ENCODE assay signal across 13 cellular contexts in genomic region chr7:40234666-40235065, GRCh38.
DNase-seq lines count a peak whose midpoint lies in the region; ATAC-seq and TF ChIP-seq lines count a peak whose summit lies in the region.
"Had no signal": no experiment of that assay in that cellular context is flagged by ENCODE, and none has a peak within 500 bp of the region (broad histone marks: within the 10 kb centered on the region; RNA-seq: fewer than 3 reads in every experiment).

No MANE protein-coding gene starts in this region.

- H3K4ac ChIP-seq in mesenchymal stem cell (ENCODE audit: low read depth in 1 of 2, low read length in 2 of 2) = no peak overlapping the region

- no peak for ATAC-seq in psoas muscle
- ATAC-seq: CD8-positive, alpha-beta T cell had no signal

- H3K23ac ChIP-seq in mesenchymal stem cell (ENCODE audit: low read length in 2 of 2) = no peak overlapping the region

- H2AFZ ChIP-seq in KMS-11 (ENCODE audit: low read depth) (peak overlapping the region; percentile 51), OCI-LY7 (ENCODE audit: low read length) (peak overlapping the region; percentile 53; the same call in 1 of the 2 replicates), mesenchymal stem cell (ENCODE audit: low read depth, low read length) (no peak overlapping the region)

- H3K36me3 ChIP-seq in KMS-11 (ENCODE audit: insufficient read depth) = no peaks in the 10 kb centered on the region
- no peaks in the 10 kb centered on the region for H3K36me3 ChIP-seq in OCI-LY7 (ENCODE audit: insufficient read depth, low read length)
- H3K36me3 ChIP-seq in mesenchymal stem cell (ENCODE audit: control insufficient read depth in 1 of 2, insufficient read depth in 2 of 2, low read depth in 1 of 2, low read length in 2 of 2) = no peaks in the 10 kb centered on the region
- no peaks in the 10 kb centered on the region for H3K36me3 ChIP-seq in transverse colon
- no peaks in the 10 kb centered on the region for H3K36me3 ChIP-seq in psoas muscle (ENCODE audit: insufficient read depth in 1 of 2, low read depth in 1 of 2)
- no peaks in the 10 kb centered on the region for H3K36me3 ChIP-seq in WERI-Rb-1
- H3K36me3 ChIP-seq: BLaER1 treated with 17β-estradiol and CSF1 and Interleukin-3, amounts not matched to agents 10 nM and 100 nM had no signal

- H4K8ac ChIP-seq in mesenchymal stem cell (ENCODE audit: low read length) = no peak overlapping the region

- H4K91ac ChIP-seq in mesenchymal stem cell (ENCODE audit: low read length) = no peak overlapping the region

- no peak overlapping the region for H2BK15ac ChIP-seq in mesenchymal stem cell (ENCODE audit: low read depth, poor library complexity, severe bottlenecking)

- intact Hi-C loops in OCI-LY7 (cut with micrococcal nuclease; ENCODE audit: unreplicated experiment) (loop anchor here (2.0 to 5.0 kb wide), 2 partner anchors 370 to 1473 kb away; no protein-coding TSS in a partner anchor), transverse colon (cut with DNase I; ENCODE audit: low total_unique reads) (no loop called here), psoas muscle (cut with DNase I) (no loop called here)
- intact Hi-C loops in activated CD4-positive, alpha-beta T cell treated with anti-CD3 and anti-CD28 coated beads, Interleukin-2, amount 10 ng/mL, durations not matched to agents 24 days and 14 days (cut with micrococcal nuclease) = loop anchor here (10.0 kb wide), 1 partner anchor 1470 kb away; the partner anchor contains the start of gene INHBA

- H4K20me1 ChIP-seq in KMS-11 (ENCODE audit: insufficient read depth) (no peaks in the 10 kb centered on the region), OCI-LY7 (ENCODE audit: insufficient read depth, low read length) (no peaks in the 10 kb centered on the region)
- H4K20me1 ChIP-seq: BLaER1 treated with 17β-estradiol and CSF1 and Interleukin-3, amounts not matched to agents 10 nM and 100 nM had no signal

- TF ChIP-seq POLR2A in transverse colon (IDR thresholded peaks at IDR 0.05) = no peak

- H2BK12ac ChIP-seq in mesenchymal stem cell (ENCODE audit: low read length in 2 of 2) = no peak overlapping the region

- H3K9me2 ChIP-seq in OCI-LY7 (ENCODE audit: insufficient read depth, low read length) = no peaks in the 10 kb centered on the region

- H3K9ac ChIP-seq in KMS-11 = no peak overlapping the region
- H3K9ac ChIP-seq in mesenchymal stem cell (ENCODE audit: low read length) = no peak overlapping the region
- H3K9ac ChIP-seq: BLaER1 treated with 17β-estradiol and CSF1 and Interleukin-3, amounts not matched to agents 10 nM and 100 nM had no signal

- CTCF ChIA-PET in OCI-LY7 (lab: Charles Lee; ENCODE audit: unreplicated experiment) = no interaction called here

- no peaks in the 10 kb centered on the region for H3K9me3 Mint-ChIP-seq in activated CD4-positive, alpha-beta T cell treated with anti-CD3 and anti-CD28 coated beads, Interleukin-2, amount 10 ng/mL, durations not matched to agents 24 days and 14 days
- H3K9me3 Mint-ChIP-seq: CD8-positive, alpha-beta T cell; H9 had no signal

- BruUV-seq in OCI-LY7 (replicated peaks; lab: Mats Ljungman, UMichigan) = no TSS peak

- 100% methylated on average over 2 of the region's 8 CpGs for WGBS in mesenchymal stem cell
- WGBS in transverse colon (ENCODE audit: low coverage in 1 of 2), 2 donors = 95 to 98% methylated on average over 8 of the region's 8 CpGs
- 94 to 98% (median 94%) methylated on average over 8 of the region's 8 CpGs for WGBS in psoas muscle, 3 donors

- no peak for TF ChIP-seq EP300 in transverse colon (IDR thresholded peaks at IDR 0.05; ENCODE audit: low read depth)

- H3K4me1 ChIP-seq in KMS-11 (ENCODE audit: low read depth, poor library complexity, severe bottlenecking) = peaks cover 29% of the 10 kb centered on the region
- peaks cover 16% of the 10 kb centered on the region for H3K4me1 ChIP-seq in OCI-LY7 (ENCODE audit: insufficient read depth, low read length, poor library complexity, severe bottlenecking)
- H3K4me1 ChIP-seq in mesenchymal stem cell (ENCODE audit: control insufficient read depth, insufficient read depth, low read depth, low read length) = no peaks in the 10 kb centered on the region
- peaks cover 0 to 22% (median 8%) of the 10 kb centered on the region in 4 donors for H3K4me1 ChIP-seq in transverse colon
- H3K4me1 ChIP-seq in psoas muscle = no peaks in the 10 kb centered on the region

- H3K4me3 Mint-ChIP-seq in activated CD4-positive, alpha-beta T cell treated with anti-CD3 and anti-CD28 coated beads, Interleukin-2, amount 10 ng/mL, durations not matched to agents 24 days and 14 days = no peak overlapping the region
- H3K4me3 Mint-ChIP-seq: B cell; CD8-positive, alpha-beta T cell; H9 had no signal

- no peaks in the 10 kb centered on the region for H3K27me3 Mint-ChIP-seq in activated CD4-positive, alpha-beta T cell treated with anti-CD3 and anti-CD28 coated beads, Interleukin-2, amount 10 ng/mL, durations not matched to agents 24 days and 14 days
- H3K27me3 Mint-ChIP-seq: B cell had no signal

- no peaks in the 10 kb centered on the region for H3K36me3 Mint-ChIP-seq in activated CD4-positive, alpha-beta T cell treated with anti-CD3 and anti-CD28 coated beads, Interleukin-2, amount 10 ng/mL, durations not matched to agents 24 days and 14 days (ENCODE audit: low read depth)
- H3K36me3 Mint-ChIP-seq: CD8-positive, alpha-beta T cell had no signal

- peak overlapping the region; percentile 46 for H3K27ac ChIP-seq in KMS-11
- peak overlapping the region; percentile 38 for H3K27ac ChIP-seq in OCI-LY7 (ENCODE audit: low read depth, low read length, poor library complexity, severe bottlenecking)
- no peak overlapping the region for H3K27ac ChIP-seq in mesenchymal stem cell (ENCODE audit: low read length, poor library complexity, severe bottlenecking)
- H3K27ac ChIP-seq in transverse colon = peak overlapping the region in 3 of 4 donors; percentile 40 to 62 (median 56)
- H3K27ac ChIP-seq in psoas muscle = no peak overlapping the region
- no peak overlapping the region for H3K27ac ChIP-seq in WERI-Rb-1
- H3K27ac ChIP-seq: BLaER1 treated with 17β-estradiol and CSF1 and Interleukin-3, amounts not matched to agents 10 nM and 100 nM had no signal

- peak overlapping the region in 1 of 2 experiments; percentile 30 for H3K18ac ChIP-seq in mesenchymal stem cell (ENCODE audit: low read depth in 1 of 2, low read length in 2 of 2)

- H3K27me3 ChIP-seq in KMS-11 (ENCODE audit: insufficient read depth, low read depth) (no peaks in the 10 kb centered on the region), mesenchymal stem cell (ENCODE audit: control insufficient read depth in 1 of 2, insufficient read depth in 1 of 2, low read length in 2 of 2) (no peaks in the 10 kb centered on the region), transverse colon (no peaks in the 10 kb centered on the region), psoas muscle (ENCODE audit: insufficient read depth in 3 of 3, low read length in 2 of 3) (no peaks in the 10 kb centered on the region), WERI-Rb-1 (ENCODE audit: insufficient read depth, low read depth, severe bottlenecking) (no peaks in the 10 kb centered on the region)
- H3K27me3 ChIP-seq: BLaER1 treated with 17β-estradiol and CSF1 and Interleukin-3, amounts not matched to agents 10 nM and 100 nM had no signal

- no peaks in the 10 kb centered on the region for H3K4me1 Mint-ChIP-seq in activated CD4-positive, alpha-beta T cell treated with anti-CD3 and anti-CD28 coated beads, Interleukin-2, amount 10 ng/mL, durations not matched to agents 24 days and 14 days

- H3K4me2 ChIP-seq in KMS-11 (peak overlapping the region; percentile 61), OCI-LY7 (ENCODE audit: low read length) (peak overlapping the region; percentile 5; the same call in 1 of the 2 replicates), mesenchymal stem cell (ENCODE audit: low read length, poor library complexity, severe bottlenecking) (no peak overlapping the region)

- H2BK120ac ChIP-seq in mesenchymal stem cell (ENCODE audit: low read depth, low read length) = no peak overlapping the region

- no peak overlapping the region for H3K14ac ChIP-seq in mesenchymal stem cell (ENCODE audit: low read length in 2 of 2)

- no peak overlapping the region for H2BK5ac ChIP-seq in mesenchymal stem cell (ENCODE audit: low read depth, low read length, poor library complexity, severe bottlenecking)

- no peaks in the 10 kb centered on the region for H3K79me1 ChIP-seq in mesenchymal stem cell (replicated peaks; ENCODE audit: low read length, poor library complexity, severe bottlenecking)

- H3K4me3 ChIP-seq in KMS-11 (IDR thresholded peaks at IDR 0.05; ENCODE audit: insufficient read depth, low read depth, low read length) (no peak overlapping the region), OCI-LY7 (ENCODE audit: low read depth, low read length, poor library complexity, severe bottlenecking) (no peak overlapping the region), mesenchymal stem cell (ENCODE audit: insufficient read depth in 1 of 2, low read depth in 1 of 2, low read length in 2 of 2) (no peak overlapping the region), transverse colon (no peak overlapping the region), psoas muscle (no peak overlapping the region), WERI-Rb-1 (ENCODE audit: low read depth, low read length) (no peak overlapping the region)
- H3K4me3 ChIP-seq: BLaER1 treated with 17β-estradiol and CSF1 and Interleukin-3, amounts not matched to agents 10 nM and 100 nM had no signal

- TF ChIP-seq CTCF in KMS-11 (conservative IDR thresholded peaks at IDR 0.05; ENCODE audit: low read depth, low read length) (no peak), OCI-LY7 (conservative IDR thresholded peaks at IDR 0.05; ENCODE audit: low read length) (no peak), transverse colon (IDR thresholded peaks at IDR 0.05) (no peak), psoas muscle (IDR thresholded peaks at IDR 0.05) (no peak), WERI-Rb-1 (IDR thresholded peaks at IDR 0.05; ENCODE audit: low read depth, low read length) (no peak)

- H3K27ac Mint-ChIP-seq in activated CD4-positive, alpha-beta T cell treated with anti-CD3 and anti-CD28 coated beads, Interleukin-2, amount 10 ng/mL, durations not matched to agents 24 days and 14 days = no peak overlapping the region
- H3K27ac Mint-ChIP-seq: B cell, H9 had no signal

- in situ Hi-C loops in transverse colon (cut with MboI; ENCODE audit: low pct_ligation_motif_present in 1 of 4, low pct_unique_long_range_greater_than_20kb in 1 of 4, low sequenced_read_pairs in 3 of 4) = loop anchor here in 1 of 4 donors (25.0 kb wide), 1 partner anchor 1478 kb away; the partner anchor contains the start of gene INHBA

- peak overlapping the region; percentile 92 for H2AK5ac ChIP-seq in mesenchymal stem cell (ENCODE audit: low read length, severe bottlenecking)

- no peak for DNase-seq in OCI-LY7 (ENCODE audit: low spot score)
- DNase-seq in mesenchymal stem cell = no peak
- DNase-seq in transverse colon = no peak
- no peak for DNase-seq in activated CD4-positive, alpha-beta T cell treated with anti-CD3 and anti-CD28 coated beads, Interleukin-2, amount 10 ng/mL, durations not matched to agents 24 days and 14 days
- no peak for DNase-seq in psoas muscle
- no peak for DNase-seq in WERI-Rb-1
- DNase-seq: CD8-positive, alpha-beta T cell; DMS53; H9; IMR-90 had no signal

- H3K9me3 ChIP-seq in OCI-LY7 (ENCODE audit: low read length) (no peaks in the 10 kb centered on the region), mesenchymal stem cell (ENCODE audit: control insufficient read depth, low read length) (no peaks in the 10 kb centered on the region), transverse colon (no peaks in the 10 kb centered on the region), psoas muscle (no peaks in the 10 kb centered on the region), WERI-Rb-1 (ENCODE audit: severe bottlenecking) (no peaks in the 10 kb centered on the region)
- H3K9me3 ChIP-seq: BLaER1 treated with 17β-estradiol and CSF1 and Interleukin-3, amounts not matched to agents 10 nM and 100 nM had no signal

- POLR2A ChIA-PET in OCI-LY7 (lab: Charles Lee) = no interaction called here

- H3K79me2 ChIP-seq in KMS-11 (ENCODE audit: insufficient read depth, low read depth) (no peaks in the 10 kb centered on the region), OCI-LY7 (ENCODE audit: insufficient read depth, low read depth, low read length) (no peaks in the 10 kb centered on the region)

Comparison
In these comparisons a context has a peak if more than half of its experiments do, and no peak if none do; other contexts are left out.
1. H3K27ac ChIP-seq: peak in KMS-11 (single experiment), OCI-LY7 (single experiment) and transverse colon (3 of 4); none in mesenchymal stem cell (single experiment), psoas muscle (single experiment) and WERI-Rb-1 (single experiment).
2. intact Hi-C loops: an anchor here in OCI-LY7 (2.0 to 5.0 kb wide) and activated CD4-positive, alpha-beta T cell treated with anti-CD3 and anti-CD28 coated beads, Interleukin-2, amount 10 ng/mL, durations not matched to agents 24 days and 14 days (10.0 kb wide); none called in transverse colon and psoas muscle.